In the genomic region with DNA sequence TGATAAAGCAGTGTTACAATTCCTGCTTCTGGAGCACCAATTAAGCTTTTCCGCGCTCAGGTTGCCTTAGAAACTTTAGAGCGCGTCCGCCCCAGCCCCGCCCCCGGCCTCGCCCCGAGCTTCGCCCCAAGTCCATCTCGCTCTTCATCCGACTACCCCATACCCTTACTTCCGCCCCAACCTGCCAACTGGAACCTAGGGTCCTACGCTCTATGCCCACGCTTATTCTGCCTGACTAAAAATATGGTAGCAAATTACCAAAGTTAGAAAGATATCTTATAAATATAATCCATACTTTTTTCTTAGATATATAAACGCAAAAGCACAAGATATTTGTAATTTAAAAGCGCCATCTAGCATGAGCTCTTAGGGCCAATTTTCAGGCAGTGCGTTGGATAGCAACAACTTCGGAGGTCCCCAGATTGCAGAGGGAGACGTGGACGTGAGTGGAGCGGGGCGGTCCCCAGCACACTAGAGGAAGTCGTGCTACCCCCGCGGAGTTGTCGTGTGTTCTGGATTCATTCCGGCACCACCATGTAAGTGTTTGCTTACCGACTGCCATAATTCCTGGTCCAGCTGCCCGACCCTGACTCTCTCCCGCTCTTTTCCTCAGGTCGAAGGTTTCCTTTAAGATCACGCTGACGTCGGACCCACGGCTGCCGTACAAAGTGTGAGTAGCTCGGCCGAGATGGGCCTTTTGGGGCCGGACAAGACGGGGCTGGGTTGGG, we compare ENCODE assay signal across 1 cellular context.
A peak's percentile ranks its signal among the peaks of the same experiment; 100 is the strongest.
TF ChIP-seq lines count a peak whose summit lies in the region.

Gene UFM1 (plus strand): TSS at position 466 of the 728 bp plus-strand sequence. CDS start 69 bp downstream, at position 535.

TF ChIP-seq in HepG2, 621 proteins besides CTCF, POLR2A, EP300 and RAD21 (continued from another document and continues in another):
- TF ChIP-seq HMGXB4 (CRISPR knock-in tag; IDR thresholded peaks at IDR 0.05; ENCODE audit: borderline replicate concordance in 1 of 2, low read depth in 1 of 2) (peak in 1 of 2 experiments; percentile 54; a peak in 1 of 4 replicates), SMAD3 (CRISPR knock-in tag; IDR thresholded peaks at IDR 0.05) (no peak), HNRNPH1 (optimal IDR thresholded peaks at IDR 0.05; ENCODE audit: low read depth, low read length) (no peak), PCBP2 (optimal IDR thresholded peaks at IDR 0.05; ENCODE audit: low read depth, low read length, poor library complexity, severe bottlenecking) (no peak), ZBTB37 (CRISPR knock-in tag; IDR thresholded peaks at IDR 0.05) (no peak), ZNF362 (CRISPR knock-in tag; IDR thresholded peaks at IDR 0.05; ENCODE audit: borderline replicate concordance) (no peak), POLR2G (IDR thresholded peaks at IDR 0.05; ENCODE audit: low read depth, low read length) (peak; percentile 87), ZNF768 (CRISPR knock-in tag; IDR thresholded peaks at IDR 0.05) (peak; percentile 13; the same call in 1 of the 2 replicates), NR3C1 (CRISPR knock-in tag; IDR thresholded peaks at IDR 0.05) (no peak), PHB2 (IDR thresholded peaks at IDR 0.05; ENCODE audit: partially characterized antibody) (no peak), ZNF253 (CRISPR knock-in tag; IDR thresholded peaks at IDR 0.05; ENCODE audit: borderline replicate concordance) (no peak), ZNF225 (CRISPR knock-in tag; IDR thresholded peaks at IDR 0.05) (no peak), ZNF136 (CRISPR knock-in tag; IDR thresholded peaks at IDR 0.05; ENCODE audit: low read depth) (no peak), SAFB2 (CRISPR knock-in tag; IDR thresholded peaks at IDR 0.05; ENCODE audit: borderline replicate concordance, low read depth) (no peak), RBFOX2 (IDR thresholded peaks at IDR 0.05; ENCODE audit: low read depth, low read length) (peak; percentile 66), ZNF234 (CRISPR knock-in tag; conservative IDR thresholded peaks at IDR 0.05) (no peak), ATF1 (CRISPR knock-in tag; IDR thresholded peaks at IDR 0.05) (peak; percentile 86), JUNB (CRISPR knock-in tag; IDR thresholded peaks at IDR 0.05; ENCODE audit: borderline replicate concordance) (no peak), PRMT3 (CRISPR knock-in tag; IDR thresholded peaks at IDR 0.05; ENCODE audit: borderline replicate concordance, low read depth) (no peak), ZFX (CRISPR knock-in tag; IDR thresholded peaks at IDR 0.05; ENCODE audit: low read depth) (peak; percentile 83), ZNF782 (CRISPR knock-in tag; IDR thresholded peaks at IDR 0.05; ENCODE audit: borderline replicate concordance) (no peak; the same call in 1 of the 2 replicates), ZNF598 (CRISPR knock-in tag; IDR thresholded peaks at IDR 0.05; ENCODE audit: borderline replicate concordance) (peak; percentile 59; the same call in 1 of the 2 replicates), TBX3 (IDR thresholded peaks at IDR 0.05; ENCODE audit: borderline replicate concordance) (no peak), SALL2 (CRISPR knock-in tag; IDR thresholded peaks at IDR 0.05) (no peak), TAF1 (CRISPR knock-in tag; IDR thresholded peaks at IDR 0.05) (peak; percentile 72), RELA (CRISPR knock-in tag; IDR thresholded peaks at IDR 0.05) (no peak), YY1 (IDR thresholded peaks at IDR 0.05; ENCODE audit: insufficient read depth, insufficient replicate concordance, low read depth, low read length) (peak; percentile 26), ZMAT5 (CRISPR knock-in tag; IDR thresholded peaks at IDR 0.05; ENCODE audit: borderline replicate concordance, low read depth) (no peak), ZNF275 (CRISPR knock-in tag; IDR thresholded peaks at IDR 0.05; ENCODE audit: borderline replicate concordance) (no peak), ZNF282 (IDR thresholded peaks at IDR 0.05; ENCODE audit: partially characterized antibody) (no peak), MEF2D (CRISPR knock-in tag; IDR thresholded peaks at IDR 0.05) (peak; percentile 76), GMEB2 (CRISPR knock-in tag; IDR thresholded peaks at IDR 0.05; ENCODE audit: low read depth) (0 out of 2 replicates have a peak, but pooled peaks have one; percentile 23), GABPB1 (CRISPR knock-in tag; IDR thresholded peaks at IDR 0.05) (peak; percentile 82), JUND (CRISPR knock-in tag; IDR thresholded peaks at IDR 0.05) (no peak), SIX1 (CRISPR knock-in tag; IDR thresholded peaks at IDR 0.05; ENCODE audit: borderline replicate concordance) (no peak), BORCS8-MEF2B (CRISPR knock-in tag; IDR thresholded peaks at IDR 0.05) (0 out of 2 replicates have a peak, but pooled peaks have one; percentile 32), EEA1 (CRISPR knock-in tag; IDR thresholded peaks at IDR 0.05; ENCODE audit: borderline replicate concordance) (no peak), KAT7 (CRISPR knock-in tag; IDR thresholded peaks at IDR 0.05; ENCODE audit: borderline replicate concordance) (no peak), TBX2 (CRISPR knock-in tag; IDR thresholded peaks at IDR 0.05; ENCODE audit: borderline replicate concordance) (peak; percentile 9; the same call in 1 of the 2 replicates), RAD51 (IDR thresholded peaks at IDR 0.05; ENCODE audit: borderline replicate concordance) (no peak)
- TF ChIP-seq, protein P1, sequence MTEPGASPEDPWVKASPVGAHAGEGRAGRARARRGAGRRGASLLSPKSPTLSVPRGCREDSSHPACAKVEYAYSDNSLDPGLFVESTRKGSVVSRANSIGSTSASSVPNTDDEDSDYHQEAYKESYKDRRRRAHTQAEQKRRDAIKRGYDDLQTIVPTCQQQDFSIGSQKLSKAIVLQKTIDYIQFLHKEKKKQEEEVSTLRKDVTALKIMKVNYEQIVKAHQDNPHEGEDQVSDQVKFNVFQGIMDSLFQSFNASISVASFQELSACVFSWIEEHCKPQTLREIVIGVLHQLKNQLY (CRISPR knock-in tag; IDR thresholded peaks at IDR 0.05) = no peak
- TF ChIP-seq, protein P2, sequence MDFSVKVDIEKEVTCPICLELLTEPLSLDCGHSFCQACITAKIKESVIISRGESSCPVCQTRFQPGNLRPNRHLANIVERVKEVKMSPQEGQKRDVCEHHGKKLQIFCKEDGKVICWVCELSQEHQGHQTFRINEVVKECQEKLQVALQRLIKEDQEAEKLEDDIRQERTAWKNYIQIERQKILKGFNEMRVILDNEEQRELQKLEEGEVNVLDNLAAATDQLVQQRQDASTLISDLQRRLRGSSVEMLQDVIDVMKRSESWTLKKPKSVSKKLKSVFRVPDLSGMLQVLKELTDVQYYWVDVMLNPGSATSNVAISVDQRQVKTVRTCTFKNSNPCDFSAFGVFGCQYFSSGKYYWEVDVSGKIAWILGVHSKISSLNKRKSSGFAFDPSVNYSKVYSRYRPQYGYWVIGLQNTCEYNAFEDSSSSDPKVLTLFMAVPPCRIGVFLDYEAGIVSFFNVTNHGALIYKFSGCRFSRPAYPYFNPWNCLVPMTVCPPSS (IDR thresholded peaks at IDR 0.05) = no peak
- TF ChIP-seq, protein P3, sequence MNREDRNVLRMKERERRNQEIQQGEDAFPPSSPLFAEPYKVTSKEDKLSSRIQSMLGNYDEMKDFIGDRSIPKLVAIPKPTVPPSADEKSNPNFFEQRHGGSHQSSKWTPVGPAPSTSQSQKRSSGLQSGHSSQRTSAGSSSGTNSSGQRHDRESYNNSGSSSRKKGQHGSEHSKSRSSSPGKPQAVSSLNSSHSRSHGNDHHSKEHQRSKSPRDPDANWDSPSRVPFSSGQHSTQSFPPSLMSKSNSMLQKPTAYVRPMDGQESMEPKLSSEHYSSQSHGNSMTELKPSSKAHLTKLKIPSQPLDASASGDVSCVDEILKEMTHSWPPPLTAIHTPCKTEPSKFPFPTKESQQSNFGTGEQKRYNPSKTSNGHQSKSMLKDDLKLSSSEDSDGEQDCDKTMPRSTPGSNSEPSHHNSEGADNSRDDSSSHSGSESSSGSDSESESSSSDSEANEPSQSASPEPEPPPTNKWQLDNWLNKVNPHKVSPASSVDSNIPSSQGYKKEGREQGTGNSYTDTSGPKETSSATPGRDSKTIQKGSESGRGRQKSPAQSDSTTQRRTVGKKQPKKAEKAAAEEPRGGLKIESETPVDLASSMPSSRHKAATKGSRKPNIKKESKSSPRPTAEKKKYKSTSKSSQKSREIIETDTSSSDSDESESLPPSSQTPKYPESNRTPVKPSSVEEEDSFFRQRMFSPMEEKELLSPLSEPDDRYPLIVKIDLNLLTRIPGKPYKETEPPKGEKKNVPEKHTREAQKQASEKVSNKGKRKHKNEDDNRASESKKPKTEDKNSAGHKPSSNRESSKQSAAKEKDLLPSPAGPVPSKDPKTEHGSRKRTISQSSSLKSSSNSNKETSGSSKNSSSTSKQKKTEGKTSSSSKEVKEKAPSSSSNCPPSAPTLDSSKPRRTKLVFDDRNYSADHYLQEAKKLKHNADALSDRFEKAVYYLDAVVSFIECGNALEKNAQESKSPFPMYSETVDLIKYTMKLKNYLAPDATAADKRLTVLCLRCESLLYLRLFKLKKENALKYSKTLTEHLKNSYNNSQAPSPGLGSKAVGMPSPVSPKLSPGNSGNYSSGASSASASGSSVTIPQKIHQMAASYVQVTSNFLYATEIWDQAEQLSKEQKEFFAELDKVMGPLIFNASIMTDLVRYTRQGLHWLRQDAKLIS (CRISPR knock-in tag; IDR thresholded peaks at IDR 0.05) = no peak
- TF ChIP-seq, protein P4, sequence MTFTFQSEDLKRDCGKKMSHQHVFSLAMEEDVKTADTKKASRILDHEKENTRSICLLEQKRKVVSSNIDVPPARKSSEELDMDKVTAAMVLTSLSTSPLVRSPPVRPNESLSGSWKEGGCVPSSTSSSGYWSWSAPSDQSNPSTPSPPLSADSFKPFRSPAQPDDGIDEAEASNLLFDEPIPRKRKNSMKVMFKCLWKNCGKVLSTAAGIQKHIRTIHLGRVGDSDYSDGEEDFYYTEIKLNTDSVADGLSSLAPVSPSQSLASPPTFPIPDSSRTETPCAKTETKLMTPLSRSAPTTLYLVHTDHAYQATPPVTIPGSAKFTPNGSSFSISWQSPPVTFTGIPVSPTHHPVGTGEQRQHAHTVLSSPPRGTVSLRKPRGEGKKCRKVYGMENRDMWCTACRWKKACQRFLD (CRISPR knock-in tag; IDR thresholded peaks at IDR 0.05; ENCODE audit: borderline replicate concordance) = no peak
